ENCODE assay signal across 1 cellular context in genomic region chr21:33047231-33047630, GRCh38.
TF ChIP-seq lines count a peak whose summit lies in the region.

No MANE protein-coding gene starts in this region.

TF ChIP-seq in WTC11, 78 proteins besides CTCF, POLR2A, EP300 and RAD21 (continued from another document):
- no peak for TF ChIP-seq ZNF281 (CRISPR knock-in tag; IDR thresholded peaks at IDR 0.05)
- no peak for TF ChIP-seq ELF4 (CRISPR knock-in tag; IDR thresholded peaks at IDR 0.05; ENCODE audit: low read depth)
- no peak for TF ChIP-seq IRF2 (CRISPR knock-in tag; IDR thresholded peaks at IDR 0.05; ENCODE audit: borderline replicate concordance, low read depth)
- TF ChIP-seq AFF4 (CRISPR knock-in tag; IDR thresholded peaks at IDR 0.05; ENCODE audit: borderline replicate concordance), result no peak
- TF ChIP-seq AR (CRISPR knock-in tag; IDR thresholded peaks at IDR 0.05), result no peak
- no peak for TF ChIP-seq PRDM15 (CRISPR knock-in tag; IDR thresholded peaks at IDR 0.05)
- TF ChIP-seq HMGA2 (CRISPR knock-in tag; IDR thresholded peaks at IDR 0.05), result no peak
- TF ChIP-seq USF2 (CRISPR knock-in tag; IDR thresholded peaks at IDR 0.05), result no peak
